ENCODE assay signal across 8 cellular contexts in the genomic region with DNA sequence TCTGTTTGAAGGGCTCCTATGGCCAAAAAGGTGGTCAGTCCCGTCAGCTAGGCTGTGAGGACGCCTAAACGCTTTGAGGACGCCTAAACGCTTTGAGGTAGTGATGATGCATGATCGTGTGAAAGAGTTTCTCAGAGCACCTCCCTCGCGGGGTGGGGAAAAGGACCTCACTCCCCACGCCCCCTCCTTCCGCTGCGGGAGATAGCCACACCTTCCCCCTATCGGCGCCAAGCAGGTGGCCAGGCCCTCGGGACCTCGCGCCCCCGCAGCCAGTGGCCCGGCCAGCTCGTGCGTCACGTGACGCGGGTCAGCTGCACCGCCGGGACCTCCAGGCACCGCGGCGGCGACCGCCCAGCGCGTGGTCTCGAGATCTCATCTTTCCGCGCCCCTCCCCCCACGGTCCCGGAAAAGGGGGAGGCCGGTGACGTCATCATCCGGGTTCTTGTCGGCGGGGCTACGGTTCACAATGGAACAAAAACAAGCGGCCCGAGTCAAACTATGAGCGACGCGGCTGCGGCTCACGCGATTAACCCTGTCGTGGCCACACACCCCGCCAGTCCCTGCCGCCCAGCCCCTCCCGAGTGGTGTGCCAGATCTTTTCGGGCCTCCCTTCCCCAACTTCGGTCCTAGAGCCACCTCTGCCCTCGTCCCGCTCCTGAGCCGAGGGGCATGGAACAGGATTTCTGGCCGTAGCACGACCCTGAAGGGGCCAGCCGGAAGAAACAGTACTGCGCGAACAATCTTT.
DNase-seq lines count a peak whose midpoint lies in the region; ATAC-seq, FAIRE-seq and TF ChIP-seq lines count a peak whose summit lies in the region.

No MANE protein-coding gene starts in this region.

- DNase-seq in AML-193 (lab: John Stamatoyannopoulos, UW) (peak; percentile 68 to 86), NCI-H446 treated with DMSO at 0.1 percent for 48 hours (lab: John Stamatoyannopoulos, UW) (peak; percentile 97), cerebellar nuclear complex (lab: John Stamatoyannopoulos, UW) (peak; percentile 67 to 77)
- DNase-seq in activated CD4-positive, CD25-positive, alpha-beta regulatory T cell treated with anti-CD3 and anti-CD28 coated beads, Interleukin-2, amount 50 U/mL, for 72 hours: peak; percentile 99
- peak; percentile 89 to 91 for DNase-seq in stimulated activated CD4-positive, alpha-beta T cell treated with anti-CD3 and anti-CD28 coated beads, Interleukin-12 subunit alpha, Interleukin-12 subunit beta, amount 100 ng/mL, for 24 hours (ENCODE audit: low read depth in 2 of 2)

- ATAC-seq in HG03378 (IDR thresholded peaks at IDR 0.05; ENCODE audit: unreplicated experiment): peak; percentile 73

- FAIRE-seq in islet of Langerhans (lab: Jason Lieb, UNC): peak; percentile 73

- peak; percentile 88 for TF ChIP-seq POLR2A in GM19099 (IDR thresholded peaks at IDR 0.05; ENCODE audit: extremely low read depth, insufficient read length, low read depth)

Comparison
In these comparisons a context has a peak if more than half of its experiments do, and no peak if none do; other contexts are left out.
1. Peak in every context shown above with its lines: DNase-seq and ATAC-seq.